In genomic region chr20:21102691-21103311, GRCh38 we compare ENCODE assay signal across 8 cellular contexts. TPM values are rescaled to one million over a fixed set of nuclear protein-coding genes. Genes with fewer than 3 reads are reported as not detected.
A peak's percentile ranks its signal among the peaks of the same experiment; 100 is the strongest.
DNase-seq lines count a peak whose midpoint lies in the region; TF ChIP-seq lines count a peak whose summit lies in the region.

No MANE protein-coding gene starts in this region.

- H3K36me3 Mint-ChIP-seq in chondrocyte (ENCODE audit: low read depth), result peaks cover 2% of the 10 kb centered on the region
- H3K36me3 Mint-ChIP-seq in type B pancreatic cell, result no peaks in the 10 kb centered on the region

- H3K4me1 Mint-ChIP-seq in chondrocyte (ENCODE audit: low read depth) (peaks cover 24% of the 10 kb centered on the region), type B pancreatic cell (ENCODE audit: unreplicated experiment) (peaks cover 13% of the 10 kb centered on the region)

- H3K9me3 ChIP-seq in NT2/D1 (ENCODE audit: insufficient read depth, low read length), result no peaks in the 10 kb centered on the region

- peak overlapping the region; percentile 28 for H3K4me3 ChIP-seq in NT2/D1 (ENCODE audit: insufficient read length, low read depth)

- H3K4me3 Mint-ChIP-seq in chondrocyte (ENCODE audit: unreplicated experiment), result peak overlapping the region; percentile 45
- peak overlapping the region; percentile 70 for H3K4me3 Mint-ChIP-seq in type B pancreatic cell

- peaks cover 90% of the 10 kb centered on the region for H3K27me3 ChIP-seq in NT2/D1 (ENCODE audit: insufficient read depth, insufficient read length)

- DNase-seq in NCI-H2227 (lab: John Stamatoyannopoulos, UW; ENCODE audit: unreplicated experiment) (peak; percentile 9), NCI-H2227 treated with DMSO at 0.1 percent for 48 hours (lab: John Stamatoyannopoulos, UW) (no peak), NT2/D1 (ENCODE audit: low read depth, low spot score) (no peak), chondrocyte (ENCODE audit: low spot score) (no peak), midbrain (lab: John Stamatoyannopoulos, UW) (peak; percentile 52), type B pancreatic cell (ENCODE audit: extremely low spot score, unreplicated experiment) (no peak), DMS153 treated with DMSO at 0.1 percent for 48 hours (lab: John Stamatoyannopoulos, UW; ENCODE audit: unreplicated experiment) (no peak), NCI-H187 treated with DMSO at 0.1 percent for 48 hours (lab: John Stamatoyannopoulos, UW) (no peak)

- H3K27me3 Mint-ChIP-seq in chondrocyte (ENCODE audit: low read depth) (peaks cover 77% of the 10 kb centered on the region), type B pancreatic cell (peaks cover 98% of the 10 kb centered on the region)

- no peaks in the 10 kb centered on the region for H3K36me3 ChIP-seq in NT2/D1 (ENCODE audit: insufficient read depth, insufficient read length, low read length)

- no peaks in the 10 kb centered on the region for H3K4me1 ChIP-seq in NT2/D1 (ENCODE audit: insufficient read depth, insufficient read length)

- H3K27ac Mint-ChIP-seq in chondrocyte (ENCODE audit: unreplicated experiment), result no peak overlapping the region
- no peak overlapping the region for H3K27ac Mint-ChIP-seq in type B pancreatic cell

- no peaks in the 10 kb centered on the region for H3K9me3 Mint-ChIP-seq in chondrocyte (ENCODE audit: low read depth)
- H3K9me3 Mint-ChIP-seq in type B pancreatic cell, result no peaks in the 10 kb centered on the region

- H3K9ac ChIP-seq in NT2/D1 (ENCODE audit: insufficient read length, low read depth), result no peak overlapping the region

- TF ChIP-seq CTCF in chondrocyte (IDR thresholded peaks at IDR 0.05) (no peak), type B pancreatic cell (conservative IDR thresholded peaks at IDR 0.05) (no peak)

RNA-seq across cellular contexts. Expression of gene LINC00237, which starts 3.4 kb away (rescaled TPM):
- total RNA-seq in chondrocyte (not detected in 3 replicates), type B pancreatic cell (ENCODE audit: low replicate concordance) (not detected in 2 replicates)

RNA-seq across cellular contexts. Expression of gene KIZ, which starts 23.1 kb away (rescaled TPM):
- 12.2 to 15.4 TPM (median 13.8 TPM) in 3 replicates for total RNA-seq in chondrocyte
- 13.8 and 15.5 TPM in 2 replicates for total RNA-seq in type B pancreatic cell (ENCODE audit: low replicate concordance)

Comparison
In these comparisons a context has a peak if more than half of its experiments do, and no peak if none do; other contexts are left out.
1. DNase-seq: peak in NCI-H2227 (single experiment) and midbrain (single experiment); none in NCI-H2227 treated with DMSO at 0.1 percent for 48 hours (single experiment), NT2/D1 (single experiment), chondrocyte (single experiment), type B pancreatic cell (single experiment), DMS153 treated with DMSO at 0.1 percent for 48 hours (single experiment) and NCI-H187 treated with DMSO at 0.1 percent for 48 hours (single experiment).